ENCODE assay signal across 8 cellular contexts in the genomic region with DNA sequence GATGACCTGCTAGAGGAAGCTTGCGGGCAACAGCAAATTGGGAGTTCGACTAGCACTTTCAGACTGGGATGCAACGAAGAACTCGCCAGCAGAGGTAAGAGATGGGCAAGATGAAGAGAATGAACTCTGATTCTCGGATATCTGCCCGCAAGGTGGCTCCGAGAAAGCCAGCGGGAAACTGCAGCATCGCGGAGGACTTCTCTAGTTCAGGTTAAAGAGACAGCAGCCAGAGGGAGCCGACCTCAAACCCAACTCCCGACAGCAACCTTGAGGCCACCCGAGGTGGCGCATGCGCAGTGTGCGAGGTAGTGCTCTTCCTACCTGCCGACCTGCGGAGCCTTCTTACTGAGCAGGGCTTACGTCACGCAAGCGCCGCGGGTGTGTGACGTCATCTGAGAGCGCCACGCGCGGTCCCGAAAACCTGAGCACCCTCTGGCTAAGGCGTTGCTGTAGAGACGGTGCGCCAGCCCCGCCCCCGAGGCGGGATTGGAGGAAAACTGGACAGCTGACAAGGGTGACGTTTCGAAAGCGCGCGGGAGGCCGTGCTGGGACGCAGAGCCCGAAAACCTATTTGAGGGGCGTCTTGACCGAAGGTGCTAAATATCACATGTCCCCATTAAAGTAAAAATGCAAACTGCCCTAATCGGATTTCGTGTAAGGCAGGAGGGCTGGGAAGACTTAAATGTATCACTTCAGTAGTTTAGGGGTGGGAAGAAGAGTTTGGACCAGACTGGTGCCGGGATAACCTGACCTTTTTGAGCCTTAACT.
A peak's percentile ranks its signal among the peaks of the same experiment; 100 is the strongest.
DNase-seq lines count a peak whose midpoint lies in the region; ATAC-seq and TF ChIP-seq lines count a peak whose summit lies in the region.

No MANE protein-coding gene starts in this region.

- H3K4me1 ChIP-seq in GM23338 (ENCODE audit: insufficient read depth) (peaks cover 5% of the 10 kb centered on the region; the same call in 1 of the 2 replicates), fibroblast of lung (ENCODE audit: control insufficient read depth, extremely low read depth, insufficient read depth, low read length) (no peaks in the 10 kb centered on the region)

- H3K4me1 Mint-ChIP-seq in GM23338, result peaks cover 15% of the 10 kb centered on the region
- peaks cover 27% of the 10 kb centered on the region for H3K4me1 Mint-ChIP-seq in activated T-helper 17 cell treated with anti-CD3 and anti-CD28 coated beads, Interleukin-2, amount 50 U/mL, for 72 hours
- peaks cover 39 to 64% (median 46%) of the 10 kb centered on the region in 3 donors for H3K4me1 Mint-ChIP-seq in naive B cell
- H3K4me1 Mint-ChIP-seq in stimulated activated effector memory CD8-positive, alpha-beta T cell treated with anti-CD3 and anti-CD28 coated beads, Interleukin-12 subunit alpha, Interleukin-12 subunit beta, amount 100 ng/mL, for 72 hours, result peaks cover 40% of the 10 kb centered on the region

- TF ChIP-seq CTCF in GM23338 (conservative IDR thresholded peaks at IDR 0.05; ENCODE audit: low read depth in 2 of 2) (peak in 1 of 2 experiments; percentile 32; a peak in 3 of 4 replicates), fibroblast of lung (conservative IDR thresholded peaks at IDR 0.05 in 1 of 2, IDR thresholded peaks at IDR 0.05 in 1 of 2; ENCODE audit: low read depth in 1 of 2, low read length in 2 of 2) (peak in 1 of 2 donors; percentile 25)

- no peaks in the 10 kb centered on the region for H3K9me2 ChIP-seq in GM23338 (ENCODE audit: insufficient read depth)

- H3K9me3 ChIP-seq in fibroblast of lung (ENCODE audit: control insufficient read depth, insufficient read depth, low read depth, low read length), result no peaks in the 10 kb centered on the region

- H3K4me3 ChIP-seq in GM23338 (peak overlapping the region; percentile 57), fibroblast of lung (replicated peaks in 1 of 4; ENCODE audit: control extremely low read depth in 1 of 4, insufficient read depth in 1 of 4, low read depth in 3 of 4, low read length in 4 of 4) (peak overlapping the region; percentile 64 to 86 (median 78))

- no peaks in the 10 kb centered on the region for H4K20me1 ChIP-seq in GM23338 (replicated peaks; ENCODE audit: insufficient read depth)
- no peaks in the 10 kb centered on the region for H4K20me1 ChIP-seq in fibroblast of lung (ENCODE audit: control insufficient read depth, extremely low read depth, insufficient read depth, low read length)

- H3K9me3 Mint-ChIP-seq in GM23338 (no peaks in the 10 kb centered on the region), naive B cell (no peaks in the 10 kb centered on the region)
- H3K9me3 Mint-ChIP-seq in activated T-helper 17 cell treated with anti-CD3 and anti-CD28 coated beads, Interleukin-2, amount 50 U/mL, for 72 hours, result no peaks in the 10 kb centered on the region
- no peaks in the 10 kb centered on the region for H3K9me3 Mint-ChIP-seq in stimulated activated effector memory CD8-positive, alpha-beta T cell treated with anti-CD3 and anti-CD28 coated beads, Interleukin-12 subunit alpha, Interleukin-12 subunit beta, amount 100 ng/mL, for 72 hours

- H3K9ac ChIP-seq in fibroblast of lung (ENCODE audit: insufficient read depth, low read length), result peak overlapping the region; percentile 62

- H3K27me3 Mint-ChIP-seq in GM23338 (ENCODE audit: insufficient read depth, low read depth, poor library complexity) (peaks cover 7% of the 10 kb centered on the region), naive B cell (no peaks in the 10 kb centered on the region)
- no peaks in the 10 kb centered on the region for H3K27me3 Mint-ChIP-seq in activated T-helper 17 cell treated with anti-CD3 and anti-CD28 coated beads, Interleukin-2, amount 50 U/mL, for 72 hours

- H3K27me3 ChIP-seq in GM23338 (ENCODE audit: insufficient read depth) (no peaks in the 10 kb centered on the region), fibroblast of lung (ENCODE audit: control insufficient read depth, insufficient read depth, low read length) (peaks cover 3% of the 10 kb centered on the region)

- peak overlapping the region; percentile 91 for H3K4me3 Mint-ChIP-seq in GM23338
- H3K4me3 Mint-ChIP-seq in activated T-helper 17 cell treated with anti-CD3 and anti-CD28 coated beads, Interleukin-2, amount 50 U/mL, for 72 hours, result peak overlapping the region; percentile 84
- H3K4me3 Mint-ChIP-seq in naive B cell, result peak overlapping the region; percentile 89 to 99 (median 96)
- H3K4me3 Mint-ChIP-seq in stimulated activated effector memory CD8-positive, alpha-beta T cell treated with anti-CD3 and anti-CD28 coated beads, Interleukin-12 subunit alpha, Interleukin-12 subunit beta, amount 100 ng/mL, for 72 hours, result peak overlapping the region; percentile 86

- peak overlapping the region; percentile 79 for H2AFZ ChIP-seq in GM23338
- peak overlapping the region; percentile 98 for H2AFZ ChIP-seq in fibroblast of lung (ENCODE audit: low read length)

- DNase-seq in Daoy (ENCODE audit: low read depth) (peak; percentile 99), GM23338 (ENCODE audit: low spot score) (peak; percentile 99), LHCN-M2 (ENCODE audit: low read depth) (peak; percentile 97), RPMI7951 (ENCODE audit: low read depth) (peak; percentile 97), fibroblast of lung (ENCODE audit: low read depth in 2 of 2) (peak; percentile 99), naive B cell (peak; percentile 99)
- DNase-seq in stimulated activated effector memory CD8-positive, alpha-beta T cell treated with anti-CD3 and anti-CD28 coated beads, Interleukin-12 subunit alpha, Interleukin-12 subunit beta, amount 100 ng/mL, for 72 hours (ENCODE audit: low spot score in 2 of 2), result peak; percentile 99 to 100

- no peaks in the 10 kb centered on the region for H3K79me2 ChIP-seq in GM23338 (replicated peaks; ENCODE audit: insufficient read depth)
- H3K79me2 ChIP-seq in fibroblast of lung (ENCODE audit: control insufficient read depth, insufficient read depth, low read length), result no peaks in the 10 kb centered on the region

- H3K36me3 ChIP-seq in GM23338 (ENCODE audit: insufficient read depth) (no peaks in the 10 kb centered on the region), fibroblast of lung (ENCODE audit: control insufficient read depth, insufficient read depth, low read length) (no peaks in the 10 kb centered on the region)

- H3K4me2 ChIP-seq in GM23338 (peak overlapping the region; percentile 85), fibroblast of lung (ENCODE audit: extremely low read depth, insufficient read depth, low read length) (peak overlapping the region; percentile 96)

- H3K36me3 Mint-ChIP-seq in GM23338 (ENCODE audit: low read depth) (no peaks in the 10 kb centered on the region), naive B cell (no peaks in the 10 kb centered on the region)
- H3K36me3 Mint-ChIP-seq in activated T-helper 17 cell treated with anti-CD3 and anti-CD28 coated beads, Interleukin-2, amount 50 U/mL, for 72 hours (ENCODE audit: low read depth), result peaks cover 7% of the 10 kb centered on the region
- H3K36me3 Mint-ChIP-seq in stimulated activated effector memory CD8-positive, alpha-beta T cell treated with anti-CD3 and anti-CD28 coated beads, Interleukin-12 subunit alpha, Interleukin-12 subunit beta, amount 100 ng/mL, for 72 hours, result peaks cover 20% of the 10 kb centered on the region

- peak overlapping the region; percentile 87 for H3K27ac ChIP-seq in GM23338 (ENCODE audit: low read depth)
- peak overlapping the region; percentile 71 for H3K27ac ChIP-seq in fibroblast of lung (ENCODE audit: insufficient read depth, low read length)

- ATAC-seq in GM23338 (peak; percentile 96), naive B cell (ENCODE audit: low read depth in 2 of 2) (peak; percentile 56 to 65)
- ATAC-seq in activated T-helper 17 cell treated with anti-CD3 and anti-CD28 coated beads, Interleukin-2, amount 50 U/mL, for 72 hours (replicated peaks), result peak; percentile 96
- peak; percentile 96 for ATAC-seq in stimulated activated effector memory CD8-positive, alpha-beta T cell treated with anti-CD3 and anti-CD28 coated beads, Interleukin-12 subunit alpha, Interleukin-12 subunit beta, amount 100 ng/mL, for 72 hours

- H3K27ac Mint-ChIP-seq in GM23338 (peak overlapping the region; percentile 96), naive B cell (peak overlapping the region; percentile 98 to 100 (median 99))
- H3K27ac Mint-ChIP-seq in activated T-helper 17 cell treated with anti-CD3 and anti-CD28 coated beads, Interleukin-2, amount 50 U/mL, for 72 hours, result peak overlapping the region; percentile 88
- peak overlapping the region; percentile 92 for H3K27ac Mint-ChIP-seq in stimulated activated effector memory CD8-positive, alpha-beta T cell treated with anti-CD3 and anti-CD28 coated beads, Interleukin-12 subunit alpha, Interleukin-12 subunit beta, amount 100 ng/mL, for 72 hours

- no peaks in the 10 kb centered on the region for H3F3A ChIP-seq in GM23338 (replicated peaks; ENCODE audit: low read depth)

TF ChIP-seq in GM23338, 12 proteins besides CTCF, POLR2A, EP300 and RAD21 (continues in another document):
- TF ChIP-seq ETS1 (IDR thresholded peaks at IDR 0.05) (peak; percentile 37; the same call in 1 of the 2 replicates), POLR2AphosphoS5 (IDR thresholded peaks at IDR 0.05; ENCODE audit: low read depth) (peak; percentile 82), STAT1 (IDR thresholded peaks at IDR 0.05; ENCODE audit: unreplicated experiment) (no peak)

Comparison
In these comparisons a context has a peak if more than half of its experiments do, and no peak if none do; other contexts are left out.
1. Peak in every context shown above with its lines: DNase-seq, ATAC-seq, H3K4me3 ChIP-seq and H3K27ac ChIP-seq.